In genomic region chr5:179254638-179255271, GRCh38 we compare ENCODE assay signal across 18 cellular contexts.
"Had no signal": no experiment of that assay in that cellular context is flagged by ENCODE, and none has a peak within 500 bp of the region (broad histone marks: within the 10 kb centered on the region; RNA-seq: fewer than 3 reads in every experiment).

No MANE protein-coding gene starts in this region.

- H3K4me3 ChIP-seq: ascending aorta, breast epithelium, gastroesophageal sphincter, left ventricle myocardium inferior, psoas muscle, upper lobe of left lung had no signal

- H3K27me3 ChIP-seq: ascending aorta, breast epithelium, gastroesophageal sphincter, upper lobe of left lung had no signal

- H3K4me1 Mint-ChIP-seq: activated CD4-positive, alpha-beta memory T cell treated with anti-CD3 and anti-CD28 coated beads, Interleukin-2, amount 10 ng/mL, durations not matched to agents 7 days and 5 days; activated CD4-positive, alpha-beta T cell treated with anti-CD3 and anti-CD28 coated beads for 36 hours had no signal

- ATAC-seq: activated CD4-positive, alpha-beta T cell treated with anti-CD3 and anti-CD28 coated beads for 36 hours; gastroesophageal sphincter; natural killer cell treated with Interleukin-12 subunit alpha and Interleukin-12 subunit beta and Interleukin-15 and Interleukin-18, amount 100 ng/mL, for 72 hours; psoas muscle; sciatic nerve had no signal

- H3K36me3 ChIP-seq: ascending aorta, breast epithelium, gastroesophageal sphincter, left ventricle myocardium inferior, upper lobe of left lung had no signal

- H3K9me3 ChIP-seq: ascending aorta, breast epithelium, gastroesophageal sphincter, left ventricle myocardium inferior, psoas muscle, upper lobe of left lung had no signal

- H3K4me3 Mint-ChIP-seq: activated CD4-positive, alpha-beta memory T cell treated with anti-CD3 and anti-CD28 coated beads, Interleukin-2, amount 10 ng/mL, durations not matched to agents 7 days and 5 days; activated CD4-positive, alpha-beta T cell treated with anti-CD3 and anti-CD28 coated beads for 36 hours; endodermal cell; natural killer cell treated with Interleukin-12 subunit alpha and Interleukin-12 subunit beta and Interleukin-15 and Interleukin-18, amount 100 ng/mL, for 72 hours; stimulated activated naive CD8-positive, alpha-beta T cell treated with anti-CD3 and anti-CD28 coated beads, Interleukin-15, Interleukin-2, amounts not matched to agents 100 ng/mL and 50 ng/mL, for 24 hours had no signal

- H3K36me3 Mint-ChIP-seq: natural killer cell treated with Interleukin-12 subunit alpha and Interleukin-12 subunit beta and Interleukin-15 and Interleukin-18, amount 100 ng/mL, for 72 hours had no signal

- H3K9me3 Mint-ChIP-seq: activated CD4-positive, alpha-beta memory T cell treated with anti-CD3 and anti-CD28 coated beads, Interleukin-2, amount 10 ng/mL, durations not matched to agents 7 days and 5 days; endodermal cell; natural killer cell treated with Interleukin-12 subunit alpha and Interleukin-12 subunit beta and Interleukin-15 and Interleukin-18, amount 100 ng/mL, for 72 hours; stimulated activated naive CD8-positive, alpha-beta T cell treated with anti-CD3 and anti-CD28 coated beads, Interleukin-15, Interleukin-2, amounts not matched to agents 100 ng/mL and 50 ng/mL, for 24 hours had no signal

- H3K27ac Mint-ChIP-seq: activated CD4-positive, alpha-beta memory T cell treated with anti-CD3 and anti-CD28 coated beads, Interleukin-2, amount 10 ng/mL, durations not matched to agents 7 days and 5 days; activated CD4-positive, alpha-beta T cell treated with anti-CD3 and anti-CD28 coated beads for 36 hours; endodermal cell; natural killer cell treated with Interleukin-12 subunit alpha and Interleukin-12 subunit beta and Interleukin-15 and Interleukin-18, amount 100 ng/mL, for 72 hours; stimulated activated naive CD8-positive, alpha-beta T cell treated with anti-CD3 and anti-CD28 coated beads, Interleukin-15, Interleukin-2, amounts not matched to agents 100 ng/mL and 50 ng/mL, for 24 hours had no signal

- DNase-seq: activated CD4-positive, alpha-beta memory T cell treated with anti-CD3 and anti-CD28 coated beads, Interleukin-2, amount 10 ng/mL, durations not matched to agents 7 days and 5 days; activated CD4-positive, alpha-beta T cell treated with anti-CD3 and anti-CD28 coated beads for 36 hours; activated T-cell treated with anti-CD3 and anti-CD28 coated beads, Interleukin-2, amount 50 U/mL, for 48 hours; endodermal cell; erythroblast; hippocampal formation; left ventricle myocardium inferior; mesenchymal stem cell; occipital lobe; T-helper 2 cell had no signal

- H3K4me1 ChIP-seq: ascending aorta, breast epithelium, gastroesophageal sphincter, psoas muscle had no signal

- H3K27ac ChIP-seq: ascending aorta, breast epithelium, gastroesophageal sphincter, left ventricle myocardium inferior, psoas muscle, upper lobe of left lung had no signal
